Comparison of ENCODE assay signal across 8 cellular contexts in the genomic region with DNA sequence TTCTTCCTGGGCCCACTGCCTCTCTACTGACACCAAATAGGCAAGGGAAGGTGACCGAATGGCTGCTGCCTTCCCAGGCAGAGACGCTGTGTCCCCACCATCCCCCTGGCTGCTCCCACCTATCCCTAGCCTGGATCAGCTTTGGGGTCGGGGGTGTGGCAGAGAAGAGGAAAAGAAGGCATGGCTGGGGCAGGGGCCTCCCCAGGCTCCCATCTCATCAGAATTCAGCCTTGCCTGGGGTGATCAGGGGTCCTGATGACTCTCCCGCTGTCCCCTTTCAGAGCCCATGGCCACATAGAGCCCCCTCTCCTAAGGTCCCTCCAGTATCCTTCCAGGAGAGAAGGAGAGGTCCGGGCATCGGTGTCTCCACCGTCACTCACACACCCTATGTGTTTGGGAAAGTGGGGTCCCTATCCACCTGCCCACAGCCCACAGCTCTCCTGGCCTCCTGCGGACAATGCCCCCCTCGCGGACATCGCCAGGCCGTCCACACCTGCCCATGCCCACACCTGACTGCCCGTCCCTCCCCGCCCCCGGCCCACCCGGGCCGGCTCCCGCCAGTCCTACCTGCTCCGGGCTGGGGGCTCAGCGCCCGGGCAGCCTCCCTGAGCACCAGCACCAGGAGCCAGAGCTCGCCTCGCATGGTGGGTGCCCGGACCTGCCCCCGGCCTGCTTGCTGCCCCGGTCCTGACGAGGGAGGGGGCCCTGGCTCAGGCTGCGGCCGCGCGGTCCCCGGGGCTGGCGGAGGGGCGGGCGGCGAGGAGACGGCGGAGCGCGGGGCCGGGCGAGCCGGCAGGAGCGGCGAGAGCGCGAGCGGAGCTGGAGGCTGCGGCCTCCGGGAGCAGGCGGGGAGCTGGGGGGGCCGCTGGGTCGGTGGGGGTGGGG. TPM values are rescaled to one million over a fixed set of nuclear protein-coding genes. Genes with fewer than 3 reads are reported as not detected.
DNase-seq lines count a peak whose midpoint lies in the region; ATAC-seq and TF ChIP-seq lines count a peak whose summit lies in the region.

A gene (minus strand): TSS at position 843 of the 885 bp plus-strand sequence. CDS start 200 bp downstream, at position 643.

- no peaks in the 10 kb centered on the region for H3K27me3 ChIP-seq in breast epithelium
- H3K27me3 ChIP-seq in lung (ENCODE audit: control insufficient read depth, insufficient read depth), result no peaks in the 10 kb centered on the region
- peaks cover 28% of the 10 kb centered on the region for H3K27me3 ChIP-seq in transverse colon

- peaks cover 2% of the 10 kb centered on the region for H3K36me3 Mint-ChIP-seq in activated CD4-positive, alpha-beta T cell treated with anti-CD3 and anti-CD28 coated beads, Interleukin-2, amount 10 ng/mL, durations not matched to agents 24 days and 14 days (ENCODE audit: low read depth)

- peak within 1 kb of the TSS; percentile 77 to 96 (median 88) for H3K4me3 ChIP-seq in breast epithelium
- H3K4me3 ChIP-seq in lung, result peak within 1 kb of the TSS; percentile 16
- H3K4me3 ChIP-seq in transverse colon, result peak within 1 kb of the TSS; percentile 6 to 75 (median 61)

- H3K4me1 ChIP-seq in breast epithelium (peaks cover 0 to 4% of the 10 kb centered on the region in 2 donors), lung (ENCODE audit: control insufficient read depth in 2 of 2, insufficient read depth in 2 of 2, low read length in 2 of 2) (peaks cover 0 to 3% of the 10 kb centered on the region in 2 donors), transverse colon (peaks cover 8 to 28% (median 22%) of the 10 kb centered on the region in 4 donors)

- H3K9me3 Mint-ChIP-seq in activated CD4-positive, alpha-beta T cell treated with anti-CD3 and anti-CD28 coated beads, Interleukin-2, amount 10 ng/mL, durations not matched to agents 24 days and 14 days, result no peaks in the 10 kb centered on the region

- H3K27ac ChIP-seq in breast epithelium (peak within 1 kb of the TSS; percentile 96 to 99), lung (ENCODE audit: low read depth in 1 of 2, low read length in 1 of 2) (no peak within 1 kb of the TSS), transverse colon (peak within 1 kb of the TSS; percentile 87 to 98 (median 90))

- peak; percentile 72 for DNase-seq in activated CD4-positive, alpha-beta T cell treated with anti-CD3 and anti-CD28 coated beads, Interleukin-2, amount 10 ng/mL, durations not matched to agents 24 days and 14 days
- DNase-seq in activated CD4-positive, alpha-beta T cell treated with anti-CD3 and anti-CD28 coated beads for 48 hours, result no peak
- DNase-seq in breast epithelium (ENCODE audit: low spot score in 2 of 2) (no peak), lung (ENCODE audit: low spot score) (no peak), transverse colon (no peak), DMS79 (lab: John Stamatoyannopoulos, UW) (no peak), NCI-H1694 treated with DMSO at 0.1 percent for 48 hours (lab: John Stamatoyannopoulos, UW) (no peak), NCI-H1092 treated with DMSO at 0.1 percent for 48 hours (lab: John Stamatoyannopoulos, UW) (no peak)

- TF ChIP-seq EP300 in transverse colon (IDR thresholded peaks at IDR 0.05; ENCODE audit: low read depth), result no peak

- 3 to 5% methylated on average over 31 to 53 of the region's 53 CpGs for WGBS in lung, 2 donors
- 9% methylated on average over 28 of the region's 53 CpGs; no CpG with 5 or more reads in 1 of the 2 donors for WGBS in transverse colon (ENCODE audit: low coverage in 1 of 2), 2 donors

- intact Hi-C loops in activated CD4-positive, alpha-beta T cell treated with anti-CD3 and anti-CD28 coated beads, Interleukin-2, amount 10 ng/mL, durations not matched to agents 24 days and 14 days (cut with micrococcal nuclease), result loop anchor here (5.0 kb wide), 1 partner anchor 46 kb away; a partner anchor contains a TSS
- intact Hi-C loops in breast epithelium (cut with DNase I; ENCODE audit: low total_unique reads), result loop anchor here (5.0 kb wide), 1 partner anchor 169 kb away; no protein-coding TSS in a partner anchor
- intact Hi-C loops in transverse colon (cut with DNase I; ENCODE audit: low total_unique reads), result no loop called here

- TF ChIP-seq POLR2A in breast epithelium (IDR thresholded peaks at IDR 0.05) (no peak), transverse colon (IDR thresholded peaks at IDR 0.05) (no peak)

- H3K27ac Mint-ChIP-seq in activated CD4-positive, alpha-beta T cell treated with anti-CD3 and anti-CD28 coated beads, Interleukin-2, amount 10 ng/mL, durations not matched to agents 24 days and 14 days, result peak within 1 kb of the TSS; percentile 27

- no peaks in the 10 kb centered on the region for H3K36me3 ChIP-seq in breast epithelium
- H3K36me3 ChIP-seq in lung (ENCODE audit: control insufficient read depth in 2 of 2, insufficient read depth in 2 of 2, low read length in 2 of 2), result no peaks in the 10 kb centered on the region
- H3K36me3 ChIP-seq in transverse colon, result no peaks in the 10 kb centered on the region

- peak within 1 kb of the TSS; percentile 95 for H3K4me3 Mint-ChIP-seq in activated CD4-positive, alpha-beta T cell treated with anti-CD3 and anti-CD28 coated beads, Interleukin-2, amount 10 ng/mL, durations not matched to agents 24 days and 14 days

- ATAC-seq in lung (ENCODE audit: insufficient read depth, low FRiP score), result no peak

- in situ Hi-C loops in transverse colon (cut with MboI; ENCODE audit: low pct_ligation_motif_present in 1 of 4, low pct_unique_long_range_greater_than_20kb in 1 of 4, low sequenced_read_pairs in 3 of 4), result loop anchor here (5.0 to 25.0 kb wide), 4 partner anchors 164 to 289 kb away; a partner anchor contains a TSS

- TF ChIP-seq CTCF in breast epithelium (IDR thresholded peaks at IDR 0.05) (no peak), lung (IDR thresholded peaks at IDR 0.05; ENCODE audit: control extremely low read depth, extremely low read depth) (no peak), transverse colon (IDR thresholded peaks at IDR 0.05) (no peak)

- H3K9me3 ChIP-seq in breast epithelium (no peaks in the 10 kb centered on the region), lung (ENCODE audit: control insufficient read depth in 2 of 2, insufficient read depth in 1 of 2, low read length in 1 of 2) (no peaks in the 10 kb centered on the region), transverse colon (no peaks in the 10 kb centered on the region)

- H3K4me1 Mint-ChIP-seq in activated CD4-positive, alpha-beta T cell treated with anti-CD3 and anti-CD28 coated beads, Interleukin-2, amount 10 ng/mL, durations not matched to agents 24 days and 14 days, result peaks cover 27% of the 10 kb centered on the region

- peaks cover 41% of the 10 kb centered on the region for H3K27me3 Mint-ChIP-seq in activated CD4-positive, alpha-beta T cell treated with anti-CD3 and anti-CD28 coated beads, Interleukin-2, amount 10 ng/mL, durations not matched to agents 24 days and 14 days

RNA-seq across cellular contexts. Expression of the gene that starts here (rescaled TPM):
- 0.16 and 0.43 TPM in 2 replicates for total RNA-seq in activated CD4-positive, alpha-beta T cell treated with anti-CD3 and anti-CD28 coated beads, Interleukin-2, amount 10 ng/mL, durations not matched to agents 24 days and 14 days
- 10 to 100 TPM; 11.8 to 37.7 (median 23.1) TPM for total RNA-seq in breast epithelium
- 1 to 10 TPM; 4.9 to 7.3 TPM for total RNA-seq in lung
- 1 to 10 TPM; 1.7 to 5.9 TPM for polyA plus RNA-seq in lung
- 10 to 100 TPM in 1 of 4 donors, 1 to 10 TPM in 3; 1.6 to 26.2 (median 4.3) TPM for total RNA-seq in transverse colon

Comparison
In these comparisons a context has a peak if more than half of its experiments do, and no peak if none do; other contexts are left out.
1. Peak in DNase-seq in activated CD4-positive, alpha-beta T cell treated with anti-CD3 and anti-CD28 coated beads, Interleukin-2, amount 10 ng/mL, durations not matched to agents 24 days and 14 days; RNA of the gene not detected or under 1 TPM.
2. H3K27ac ChIP-seq: peak in breast epithelium (2 of 2) and transverse colon (4 of 4); none in lung (0 of 2).
3. H3K4me3 ChIP-seq: peak in every context shown above with its lines; median percentile 88 in breast epithelium; 61 in transverse colon; 16 in lung.